ENCODE assay signal across 8 cellular contexts in the genomic region with DNA sequence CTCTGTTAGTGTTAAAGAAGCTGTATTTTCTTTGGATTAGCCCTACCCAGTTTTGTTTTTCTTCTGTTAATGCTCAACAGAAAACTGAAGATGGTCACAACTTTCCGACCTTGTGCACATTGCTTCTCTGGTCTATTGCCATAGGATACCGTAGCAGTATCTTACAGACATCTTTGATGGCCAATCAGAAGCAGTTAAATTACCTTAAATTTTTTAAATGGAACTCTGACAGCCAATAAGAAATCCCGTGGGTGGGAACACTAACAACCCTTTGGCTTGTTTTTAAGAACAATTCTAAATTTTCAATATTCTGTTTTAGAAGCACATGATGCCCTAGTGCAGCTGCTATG. TPM values are rescaled to one million over a fixed set of nuclear protein-coding genes. Genes with fewer than 3 reads are reported as not detected.
DNase-seq lines count a peak whose midpoint lies in the region; ATAC-seq and TF ChIP-seq lines count a peak whose summit lies in the region.

No MANE protein-coding gene starts in this region.

- H3K36me3 ChIP-seq in ES-I3 (ENCODE audit: insufficient read depth, low read length) (no peaks in the 10 kb centered on the region), Peyer's patch (no peaks in the 10 kb centered on the region), mesodermal cell (ENCODE audit: control insufficient read depth, insufficient read depth, low read length) (peaks cover 4% of the 10 kb centered on the region), vagina (no peaks in the 10 kb centered on the region)
- no peaks in the 10 kb centered on the region for H3K36me3 ChIP-seq in effector memory CD4-positive, alpha-beta T cell (ENCODE audit: control insufficient read depth, insufficient read depth, low read length)

- WGBS in mesodermal cell (ENCODE audit: insufficient coverage in 2 of 2), 2 experiments: 8 to 11% methylated on average over 2 to 3 of the region's 3 CpGs

- intact Hi-C loops in vagina (cut with DNase I): no loop called here

- peak overlapping the region; percentile 77 for H3K27ac ChIP-seq in HL-60 (replicated peaks)
- peak overlapping the region; percentile 68 to 76 (median 74) for H3K27ac ChIP-seq in Peyer's patch
- peak overlapping the region; percentile 69 for H3K27ac ChIP-seq in effector memory CD4-positive, alpha-beta T cell (ENCODE audit: insufficient read depth, low read length, poor library complexity, severe bottlenecking)
- peak overlapping the region; percentile 89 for H3K27ac ChIP-seq in mesodermal cell (ENCODE audit: low read depth, low read length, severe bottlenecking)
- peak overlapping the region; percentile 64 for H3K27ac ChIP-seq in vagina

- H3K9me3 ChIP-seq in ES-I3 (ENCODE audit: control insufficient read depth, insufficient read depth, low read length) (no peaks in the 10 kb centered on the region), Peyer's patch (no peaks in the 10 kb centered on the region), mesodermal cell (ENCODE audit: control insufficient read depth, low read length) (no peaks in the 10 kb centered on the region), vagina (no peaks in the 10 kb centered on the region)
- no peaks in the 10 kb centered on the region for H3K9me3 ChIP-seq in effector memory CD4-positive, alpha-beta T cell (ENCODE audit: control insufficient read depth, low read length)

- H3K4me1 ChIP-seq in ES-I3 (ENCODE audit: insufficient read depth, low read length): peaks cover 27% of the 10 kb centered on the region
- H3K4me1 ChIP-seq in Peyer's patch: peaks cover 0 to 42% (median 12%) of the 10 kb centered on the region in 4 donors
- peaks cover 14% of the 10 kb centered on the region for H3K4me1 ChIP-seq in effector memory CD4-positive, alpha-beta T cell (ENCODE audit: control insufficient read depth, insufficient read depth, low read length, poor library complexity, severe bottlenecking)
- H3K4me1 ChIP-seq in mesodermal cell (ENCODE audit: control insufficient read depth, insufficient read depth, low read length, poor library complexity, severe bottlenecking): peaks cover 14% of the 10 kb centered on the region
- peaks cover 76% of the 10 kb centered on the region for H3K4me1 ChIP-seq in vagina

- peak in 1 of 2 experiments; percentile 38 for DNase-seq in HL-60 (ENCODE audit: low read depth in 1 of 2, low spot score in 1 of 2)
- DNase-seq in Peyer's patch: no peak
- no peak for DNase-seq in effector memory CD4-positive, alpha-beta T cell
- no peak for DNase-seq in vagina (ENCODE audit: extremely low spot score in 2 of 2)
- DNase-seq in activated gamma-delta T cell treated with Interleukin-2 at 50 U/mL for 16 hours: no peak

- ATAC-seq in GM21447 (IDR thresholded peaks at IDR 0.05; ENCODE audit: unreplicated experiment): peak; percentile 61

- H3K27me3 ChIP-seq in HL-60 (ENCODE audit: insufficient read depth, poor library complexity, severe bottlenecking) (no peaks in the 10 kb centered on the region), Peyer's patch (no peaks in the 10 kb centered on the region), vagina (no peaks in the 10 kb centered on the region)
- H3K27me3 ChIP-seq in effector memory CD4-positive, alpha-beta T cell (replicated peaks; ENCODE audit: control insufficient read depth, insufficient read depth, low read length, poor library complexity, severe bottlenecking): no peaks in the 10 kb centered on the region

- H3K4me3 ChIP-seq in HL-60 (replicated peaks; ENCODE audit: insufficient read depth, low read length) (peak overlapping the region; percentile 63), Peyer's patch (peak overlapping the region; percentile 31 to 58 (median 45)), mesodermal cell (ENCODE audit: extremely low read depth, insufficient read depth, low read length, poor library complexity, severe bottlenecking) (peak overlapping the region; percentile 54), vagina (peak overlapping the region; percentile 48 to 53)
- peak overlapping the region; percentile 53 for H3K4me3 ChIP-seq in effector memory CD4-positive, alpha-beta T cell (ENCODE audit: insufficient read depth, low read depth, low read length, poor library complexity, severe bottlenecking)

- TF ChIP-seq CTCF in HL-60 (IDR thresholded peaks at IDR 0.05; ENCODE audit: insufficient read depth, low read length) (no peak), Peyer's patch (IDR thresholded peaks at IDR 0.05) (no peak), vagina (IDR thresholded peaks at IDR 0.05) (no peak)

- TF ChIP-seq POLR2A in Peyer's patch (IDR thresholded peaks at IDR 0.05) (no peak), vagina (IDR thresholded peaks at IDR 0.05) (no peak)

- peak overlapping the region; percentile 89 for H3K9ac ChIP-seq in ES-I3 (ENCODE audit: low read depth, low read length)

RNA-seq across cellular contexts. Expression of gene NFYC, which starts 17.2 kb away (rescaled TPM):
- total RNA-seq in Peyer's patch (100 to 1,000 TPM in 1 of 4 donors, 10 to 100 TPM in 3; 53.1 to 122 (median 65.0) TPM), vagina (61.6 TPM)
- polyA plus RNA-seq in mesodermal cell (2013, experiment 1 of 2): 44.9 TPM
- polyA plus RNA-seq in mesodermal cell (2013, experiment 2 of 2): 35.5 TPM

RNA-seq across cellular contexts. Expression of gene RIMS3, which starts 43.2 kb away (rescaled TPM):
- total RNA-seq in Peyer's patch (1 to 10 TPM; 2.5 to 6.6 (median 5.4) TPM), vagina (4.7 TPM)
- 8.8 TPM for polyA plus RNA-seq in mesodermal cell (2013, experiment 1 of 2)
- polyA plus RNA-seq in mesodermal cell (2013, experiment 2 of 2): 8.2 TPM
